Comparison of ENCODE assay signal across 18 cellular contexts in genomic region chr5:112684121-112684520, GRCh38. TPM values are rescaled to one million over a fixed set of nuclear protein-coding genes. Genes with fewer than 3 reads are reported as not detected.
DNase-seq lines count a peak whose midpoint lies in the region; ATAC-seq, FAIRE-seq and TF ChIP-seq lines count a peak whose summit lies in the region.
"Had no signal": no experiment of that assay in that cellular context is flagged by ENCODE, and none has a peak within 500 bp of the region (broad histone marks: within the 10 kb centered on the region; RNA-seq: fewer than 3 reads in every experiment).

No MANE protein-coding gene starts in this region.

- H3K4me3 ChIP-seq in dorsolateral prefrontal cortex, result peak overlapping the region in 1 of 59 donors; percentile 10
- no peak overlapping the region for H3K4me3 ChIP-seq in smooth muscle cell
- no peak overlapping the region for H3K4me3 ChIP-seq in breast epithelium
- H3K4me3 ChIP-seq in pancreas, result no peak overlapping the region

- WGBS in smooth muscle cell (ENCODE audit: low lambda C conversion rate), result 85% methylated on average over 1 of the region's 1 CpG
- 66 to 79% methylated on average over 1 of the region's 1 CpG for WGBS in pancreas, 2 donors

- no peaks in the 10 kb centered on the region for H3K9me3 ChIP-seq in smooth muscle cell (replicated peaks; ENCODE audit: low read depth)
- H3K9me3 ChIP-seq in breast epithelium, result no peaks in the 10 kb centered on the region
- no peaks in the 10 kb centered on the region for H3K9me3 ChIP-seq in pancreas

- no peaks in the 10 kb centered on the region for H3K36me3 ChIP-seq in smooth muscle cell (ENCODE audit: low read depth)
- no peaks in the 10 kb centered on the region for H3K36me3 ChIP-seq in breast epithelium
- H3K36me3 ChIP-seq in pancreas, result no peaks in the 10 kb centered on the region

- DNase-seq in dorsolateral prefrontal cortex (no peak), smooth muscle cell (lab: John Stamatoyannopoulos, UW; ENCODE audit: unreplicated experiment) (no peak), breast epithelium (ENCODE audit: low spot score in 2 of 2) (no peak), pancreas (no peak)
- no peak for DNase-seq in stimulated activated effector memory CD8-positive, alpha-beta T cell treated with anti-CD3 and anti-CD28 coated beads, Interleukin-12 subunit alpha, Interleukin-12 subunit beta, amount 100 ng/mL, for 72 hours (ENCODE audit: low spot score in 2 of 2)
- DNase-seq: activated CD4-positive, alpha-beta T cell treated with anti-CD3 and anti-CD28 coated beads, Interleukin-2, amount 50 U/mL, for 48 hours; DMS79 treated with DMSO at 0.1 percent for 48 hours; H7; MV-4-11; NCI-H2171 treated with DMSO at 0.1 percent for 48 hours; NK-92 treated with Interleukin-12 subunit alpha and Interleukin-12 subunit beta, amount 100 ng/mL, for 24 hours; SHP77 treated with DMSO at 0.1 percent for 48 hours had no signal

- H3K4me1 Mint-ChIP-seq in stimulated activated effector memory CD8-positive, alpha-beta T cell treated with anti-CD3 and anti-CD28 coated beads, Interleukin-12 subunit alpha, Interleukin-12 subunit beta, amount 100 ng/mL, for 72 hours, result no peaks in the 10 kb centered on the region

- peak; percentile 38 for ATAC-seq in GM18868 (IDR thresholded peaks at IDR 0.05; ENCODE audit: unreplicated experiment)
- ATAC-seq in HG02759 (IDR thresholded peaks at IDR 0.05; ENCODE audit: unreplicated experiment), result peak; percentile 45
- ATAC-seq in pancreas, result no peak
- ATAC-seq in stimulated activated effector memory CD8-positive, alpha-beta T cell treated with anti-CD3 and anti-CD28 coated beads, Interleukin-12 subunit alpha, Interleukin-12 subunit beta, amount 100 ng/mL, for 72 hours, result no peak
- ATAC-seq: HepG2 had no signal

- no peak overlapping the region for H3K9ac ChIP-seq in smooth muscle cell (ENCODE audit: low read depth)
- H3K9ac ChIP-seq: parathyroid adenoma had no signal

- peaks cover 15% of the 10 kb centered on the region for H3F3A ChIP-seq in smooth muscle cell (ENCODE audit: low read depth)

- no peaks in the 10 kb centered on the region for H3K79me2 ChIP-seq in smooth muscle cell (ENCODE audit: low read depth)
- H3K79me2 ChIP-seq: parathyroid adenoma had no signal

- peaks cover 2% of the 10 kb centered on the region for H3K9me3 Mint-ChIP-seq in stimulated activated effector memory CD8-positive, alpha-beta T cell treated with anti-CD3 and anti-CD28 coated beads, Interleukin-12 subunit alpha, Interleukin-12 subunit beta, amount 100 ng/mL, for 72 hours

- FAIRE-seq in pancreas (lab: Jason Lieb, UNC), result no peak
- FAIRE-seq: HepG2 had no signal

- no peak overlapping the region for H2AFZ ChIP-seq in smooth muscle cell (ENCODE audit: low read depth)

- intact Hi-C loops in dorsolateral prefrontal cortex (cut with DNase I) (no loop called here), breast epithelium (cut with DNase I; ENCODE audit: low total_unique reads) (no loop called here), pancreas (cut with DNase I) (no loop called here)

- H3K4me3 Mint-ChIP-seq in stimulated activated effector memory CD8-positive, alpha-beta T cell treated with anti-CD3 and anti-CD28 coated beads, Interleukin-12 subunit alpha, Interleukin-12 subunit beta, amount 100 ng/mL, for 72 hours, result no peak overlapping the region
- H3K4me3 Mint-ChIP-seq: type B pancreatic cell had no signal

- H3K4me2 ChIP-seq in smooth muscle cell, result no peak overlapping the region

- no peak for TF ChIP-seq POLR2A in breast epithelium (IDR thresholded peaks at IDR 0.05)

- H3K4me1 ChIP-seq in smooth muscle cell (ENCODE audit: low read depth) (peaks cover 20% of the 10 kb centered on the region), breast epithelium (no peaks in the 10 kb centered on the region), pancreas (no peaks in the 10 kb centered on the region)
- H3K4me1 ChIP-seq: parathyroid adenoma had no signal

- no peaks in the 10 kb centered on the region for H3K36me3 Mint-ChIP-seq in stimulated activated effector memory CD8-positive, alpha-beta T cell treated with anti-CD3 and anti-CD28 coated beads, Interleukin-12 subunit alpha, Interleukin-12 subunit beta, amount 100 ng/mL, for 72 hours
- H3K36me3 Mint-ChIP-seq: type B pancreatic cell had no signal

- no peak for TF ChIP-seq CTCF in dorsolateral prefrontal cortex (IDR thresholded peaks at IDR 0.05 in 54 of 56, conservative IDR thresholded peaks at IDR 0.05 in 2 of 56; ENCODE audit: low read depth in 1 of 56, partially characterized antibody in 56 of 56)
- TF ChIP-seq CTCF in smooth muscle cell (IDR thresholded peaks at IDR 0.05; ENCODE audit: borderline replicate concordance, insufficient read depth, poor library complexity, severe bottlenecking), result no peak
- TF ChIP-seq CTCF in breast epithelium (IDR thresholded peaks at IDR 0.05), result no peak
- TF ChIP-seq CTCF in pancreas (IDR thresholded peaks at IDR 0.05), result no peak

- no peak overlapping the region for H3K27ac Mint-ChIP-seq in stimulated activated effector memory CD8-positive, alpha-beta T cell treated with anti-CD3 and anti-CD28 coated beads, Interleukin-12 subunit alpha, Interleukin-12 subunit beta, amount 100 ng/mL, for 72 hours
- H3K27ac Mint-ChIP-seq: type B pancreatic cell had no signal

- peak overlapping the region in 40 of 59 donors; percentile 4 to 78 (median 60) for H3K27ac ChIP-seq in dorsolateral prefrontal cortex
- H3K27ac ChIP-seq in smooth muscle cell (ENCODE audit: low read depth), result peak overlapping the region; percentile 16
- H3K27ac ChIP-seq in breast epithelium, result no peak overlapping the region
- H3K27ac ChIP-seq in pancreas, result no peak overlapping the region
- H3K27ac ChIP-seq: foreskin keratinocyte, parathyroid adenoma had no signal

- H4K20me1 ChIP-seq in smooth muscle cell (ENCODE audit: low read depth), result no peaks in the 10 kb centered on the region

- no peaks in the 10 kb centered on the region for H3K27me3 ChIP-seq in dorsolateral prefrontal cortex
- no peaks in the 10 kb centered on the region for H3K27me3 ChIP-seq in smooth muscle cell (ENCODE audit: low read depth)
- H3K27me3 ChIP-seq in breast epithelium, result no peaks in the 10 kb centered on the region
- no peaks in the 10 kb centered on the region for H3K27me3 ChIP-seq in pancreas

RNA-seq across cellular contexts. Expression of gene APC, which starts 53.6 kb away (rescaled TPM):
- total RNA-seq in dorsolateral prefrontal cortex (100 to 1,000 TPM; 149 to 320 (median 208) TPM), smooth muscle cell (36.7 and 51.1 TPM in 2 replicates), breast epithelium (10 to 100 TPM; 51.5 to 73.9 (median 65.1) TPM), pancreas (10 to 100 TPM; 11.7 to 24.0 (median 16.5) TPM)
- polyA plus RNA-seq in smooth muscle cell (9.1 and 16.4 TPM in 2 replicates), pancreas (1 to 10 TPM; 4.2 to 4.3 TPM)

Comparison
In these comparisons a context has a peak if more than half of its experiments do, and no peak if none do; other contexts are left out.
1. ATAC-seq: peak in GM18868 (single experiment) and HG02759 (single experiment); none in pancreas (0 of 4) and stimulated activated effector memory CD8-positive, alpha-beta T cell treated with anti-CD3 and anti-CD28 coated beads, Interleukin-12 subunit alpha, Interleukin-12 subunit beta, amount 100 ng/mL, for 72 hours (single experiment).
2. H3K27ac ChIP-seq: peak in dorsolateral prefrontal cortex (40 of 59) and smooth muscle cell (single experiment); none in breast epithelium (0 of 2) and pancreas (0 of 4).